In the genomic region with DNA sequence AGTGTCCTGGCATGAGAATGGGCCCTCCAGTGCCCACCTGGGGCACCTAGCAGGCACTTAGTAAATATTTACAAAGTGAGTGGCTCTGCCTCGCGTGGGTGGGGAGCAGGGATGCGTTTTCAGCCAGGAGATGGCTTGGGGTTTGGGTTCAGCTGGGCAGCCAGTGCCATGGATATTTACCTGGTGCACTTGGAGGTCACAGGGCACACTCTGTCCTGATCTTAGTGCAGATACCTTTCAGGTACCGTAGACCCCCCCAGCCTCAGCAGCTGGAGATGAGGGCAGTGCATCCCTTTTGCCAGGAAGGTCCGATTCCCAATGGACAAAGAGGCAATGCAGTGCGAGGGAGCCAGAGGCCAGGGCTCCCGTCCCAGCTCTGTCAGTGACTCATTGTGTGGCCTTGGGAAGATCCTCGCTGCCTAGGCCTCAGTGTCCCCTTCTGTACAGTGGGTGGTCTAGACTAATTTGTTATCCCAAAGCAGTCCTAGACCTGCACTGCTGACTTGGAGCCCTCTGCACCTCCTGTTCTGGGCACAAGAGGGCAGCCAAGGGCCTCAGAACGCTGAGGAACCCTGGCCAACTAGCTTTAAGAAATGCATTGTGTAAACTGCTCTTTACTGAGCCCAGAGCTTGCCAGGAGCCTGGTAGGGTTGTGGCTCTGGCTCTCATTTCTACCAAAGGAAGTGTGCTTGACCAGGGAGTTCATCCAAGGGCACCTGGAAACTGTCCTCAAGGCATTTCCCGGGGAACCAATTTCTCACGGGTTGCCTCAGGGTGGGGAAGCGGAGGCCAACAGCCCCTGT, we compare ENCODE assay signal across 8 cellular contexts. TPM values are rescaled to one million over a fixed set of nuclear protein-coding genes. Genes with fewer than 3 reads are reported as not detected.
DNase-seq lines count a peak whose midpoint lies in the region; ATAC-seq and TF ChIP-seq lines count a peak whose summit lies in the region.

No MANE protein-coding gene starts in this region.

- H3K4me2 ChIP-seq in OCI-LY3 (ENCODE audit: low read length) = peak overlapping the region; percentile 47

- 35 to 54% methylated on average over 11 of the region's 12 CpGs for WGBS in esophagus squamous epithelium, 2 donors

- intact Hi-C loops in esophagus squamous epithelium (cut with DNase I) = loop anchor here (2.0 kb wide), 1 partner anchor 155 kb away; no protein-coding TSS in a partner anchor

- no peak for TF ChIP-seq POLR2A in esophagus squamous epithelium (IDR thresholded peaks at IDR 0.05)

- H3K4me1 ChIP-seq in OCI-LY3 (ENCODE audit: low read length) (peaks cover 34% of the 10 kb centered on the region), esophagus squamous epithelium (peaks cover 5 to 16% (median 8%) of the 10 kb centered on the region in 3 donors)

- H3K4me3 ChIP-seq in OCI-LY3 (ENCODE audit: low read length) (peak overlapping the region; percentile 41; the same call in 1 of the 2 replicates), esophagus squamous epithelium (no peak overlapping the region)

- H3K27ac Mint-ChIP-seq in nephron = peak overlapping the region in 1 of 3 experiments; percentile 43

- H3K27me3 ChIP-seq in OCI-LY3 (ENCODE audit: low read depth, low read length) = peaks cover 25% of the 10 kb centered on the region
- no peaks in the 10 kb centered on the region for H3K27me3 ChIP-seq in esophagus squamous epithelium

- no peak overlapping the region for H2AFZ ChIP-seq in OCI-LY3 (ENCODE audit: low read depth, low read length)

- H3K27ac ChIP-seq in OCI-LY3 (ENCODE audit: low read length) (no peak overlapping the region), esophagus squamous epithelium (peak overlapping the region in 1 of 4 donors; percentile 21)

- ATAC-seq in GM18868 (IDR thresholded peaks at IDR 0.05; ENCODE audit: unreplicated experiment) (peak; percentile 79), HG03571 (IDR thresholded peaks at IDR 0.05; ENCODE audit: unreplicated experiment) (peak; percentile 64)

- no peaks in the 10 kb centered on the region for H3K9me3 Mint-ChIP-seq in nephron

- peaks cover 4% of the 10 kb centered on the region for H3K4me1 Mint-ChIP-seq in nephron

- peaks cover 2% of the 10 kb centered on the region for H3K36me3 Mint-ChIP-seq in nephron (ENCODE audit: low read depth)

- peak; percentile 74 for DNase-seq in AG08396 (ENCODE audit: low spot score)
- DNase-seq in activated T-cell treated with anti-CD3 and anti-CD28 coated beads, Interleukin-2, amount 50 U/mL, for 1 hour = peak; percentile 77
- no peak for DNase-seq in esophagus squamous epithelium (lab: John Stamatoyannopoulos, UW)
- peak; percentile 44 for DNase-seq in stimulated activated naive CD4-positive, alpha-beta T cell treated with Interleukin-2 at 50 U/mL for 16 hours (lab: John Stamatoyannopoulos, UW)

- no peaks in the 10 kb centered on the region for H3K9me3 ChIP-seq in OCI-LY3 (ENCODE audit: insufficient read depth, low read length)
- H3K9me3 ChIP-seq in esophagus squamous epithelium = no peaks in the 10 kb centered on the region

- no peaks in the 10 kb centered on the region for H3K36me3 ChIP-seq in OCI-LY3 (replicated peaks; ENCODE audit: low read depth, low read length)
- peaks cover 0 to 64% (median 0%) of the 10 kb centered on the region in 3 donors for H3K36me3 ChIP-seq in esophagus squamous epithelium

- no peak overlapping the region for H3K9ac ChIP-seq in OCI-LY3 (ENCODE audit: low read length)

- TF ChIP-seq CTCF in OCI-LY3 (IDR thresholded peaks at IDR 0.05; ENCODE audit: low read depth, low read length) = peak; percentile 97
- TF ChIP-seq CTCF in esophagus squamous epithelium (IDR thresholded peaks at IDR 0.05) = peak; percentile 88 to 93 (median 90)
- TF ChIP-seq CTCF in nephron (IDR thresholded peaks at IDR 0.05; ENCODE audit: unreplicated experiment in 3 of 3) = peak; percentile 90 to 96 (median 93)

- no peaks in the 10 kb centered on the region; the same call in 1 of the 2 replicates for H4K20me1 ChIP-seq in OCI-LY3 (ENCODE audit: insufficient read depth, low read length)

- peaks cover 4% of the 10 kb centered on the region for H3K27me3 Mint-ChIP-seq in nephron (ENCODE audit: low read depth)

- H3K79me2 ChIP-seq in OCI-LY3 (ENCODE audit: low read length) = no peaks in the 10 kb centered on the region

- no peak overlapping the region for H3K4me3 Mint-ChIP-seq in nephron

RNA-seq across cellular contexts. Expression of gene HDAC11, which starts 16.0 kb away (rescaled TPM):
- total RNA-seq in esophagus squamous epithelium = 10 to 100 TPM in 3 of 4 donors, 1 to 10 TPM in 1; 8.1 to 25.4 (median 12.3) TPM

RNA-seq across cellular contexts. Expression of gene FBLN2, which starts 52.8 kb away (rescaled TPM):
- 100 to 1,000 TPM in 1 of 4 donors, 10 to 100 TPM in 2, 1 to 10 TPM in 1; 6.3 to 122 (median 25.7) TPM for total RNA-seq in esophagus squamous epithelium
